In genomic region chr1:62906428-62906886, GRCh38 we compare ENCODE assay signal across 10 cellular contexts.
DNase-seq lines count a peak whose midpoint lies in the region; ATAC-seq, FAIRE-seq and TF ChIP-seq lines count a peak whose summit lies in the region.
"Had no signal": no experiment of that assay in that cellular context is flagged by ENCODE, and none has a peak within 500 bp of the region (broad histone marks: within the 10 kb centered on the region; RNA-seq: fewer than 3 reads in every experiment).

No MANE protein-coding gene starts in this region.

- H3K27ac Mint-ChIP-seq in stimulated activated memory B cell treated with anti-CD40 and anti-IgM and Interleukin-4, amounts not matched to agents 10 μg/mL and 1 μg/mL and 100 μg/mL, for 72 hours = no peak overlapping the region
- H3K27ac Mint-ChIP-seq: activated CD4-positive, alpha-beta memory T cell treated with anti-CD3 and anti-CD28 coated beads, Interleukin-2, amount 10 ng/mL, durations not matched to agents 7 days and 5 days had no signal

- H3K4me1 Mint-ChIP-seq in stimulated activated memory B cell treated with anti-CD40 and anti-IgM and Interleukin-4, amounts not matched to agents 10 μg/mL and 1 μg/mL and 100 μg/mL, for 72 hours = no peaks in the 10 kb centered on the region

- POLR2A ChIA-PET in A549 (lab: Yijun Ruan, JAX) = no interaction called here
- POLR2A ChIA-PET in PC-3 (lab: Charles Lee; ENCODE audit: unreplicated experiment) = interaction anchor here (0.6 kb wide), 1 partner anchor 32 kb away, joined by 3 read pairs; no protein-coding TSS in a partner anchor

- TF ChIP-seq POLR2A in A549 (IDR thresholded peaks at IDR 0.05; ENCODE audit: low read length) = no peak

- no peaks in the 10 kb centered on the region for H3K9me3 Mint-ChIP-seq in stimulated activated memory B cell treated with anti-CD40 and anti-IgM and Interleukin-4, amounts not matched to agents 10 μg/mL and 1 μg/mL and 100 μg/mL, for 72 hours
- H3K9me3 Mint-ChIP-seq: activated CD4-positive, alpha-beta memory T cell treated with anti-CD3 and anti-CD28 coated beads, Interleukin-2, amount 10 ng/mL, durations not matched to agents 7 days and 5 days had no signal

- 0 out of 3 replicates have a peak, but pooled peaks have one; percentile 8 for TF ChIP-seq CTCF in A549 (IDR thresholded peaks at IDR 0.05)
- TF ChIP-seq CTCF in PC-3 (conservative IDR thresholded peaks at IDR 0.05; ENCODE audit: low read depth, low read length) = peak; percentile 65
- TF ChIP-seq CTCF in fibroblast of the aortic adventitia (IDR thresholded peaks at IDR 0.05; ENCODE audit: insufficient read depth, low read length) = peak; percentile 47
- no peak for TF ChIP-seq CTCF in left lung (IDR thresholded peaks at IDR 0.05)

- H3K79me2 ChIP-seq in PC-3 (ENCODE audit: low read length) = no peaks in the 10 kb centered on the region
- H3K79me2 ChIP-seq: parathyroid adenoma had no signal

- TF ChIP-seq RAD21 in A549 (conservative IDR thresholded peaks at IDR 0.05 in 1 of 2, IDR thresholded peaks at IDR 0.05 in 1 of 2) = no peak

- 53% methylated on average over 9 of the region's 9 CpGs for WGBS in A549 (ENCODE audit: missing lambda C conversion rate)

- peak; percentile 2 to 11 for DNase-seq in A549 (ENCODE audit: low read depth in 1 of 2, low spot score in 1 of 2)
- DNase-seq in ELR (ENCODE audit: low read depth) = peak; percentile 32
- DNase-seq in PC-3 = peak; percentile 7
- DNase-seq in fibroblast of the aortic adventitia (ENCODE audit: low read depth) = peak; percentile 9
- no peak for DNase-seq in left lung
- no peak for DNase-seq in KG1 (lab: John Stamatoyannopoulos, UW)
- DNase-seq in NCI-H146 treated with DMSO at 0.1 percent for 48 hours (lab: John Stamatoyannopoulos, UW; ENCODE audit: unreplicated experiment) = no peak
- DNase-seq: activated CD4-positive, alpha-beta memory T cell treated with anti-CD3 and anti-CD28 coated beads, Interleukin-2, amount 10 ng/mL, durations not matched to agents 7 days and 5 days had no signal

- H3K9ac ChIP-seq in PC-3 (ENCODE audit: low read length) = no peak overlapping the region
- H3K9ac ChIP-seq: parathyroid adenoma had no signal

- no peak for FAIRE-seq in A549 (lab: Jason Lieb, UNC)

- no peaks in the 10 kb centered on the region for H4K20me1 ChIP-seq in PC-3 (ENCODE audit: low read length)

- no peaks in the 10 kb centered on the region for H3K27me3 Mint-ChIP-seq in stimulated activated memory B cell treated with anti-CD40 and anti-IgM and Interleukin-4, amounts not matched to agents 10 μg/mL and 1 μg/mL and 100 μg/mL, for 72 hours
- H3K27me3 Mint-ChIP-seq: activated CD4-positive, alpha-beta memory T cell treated with anti-CD3 and anti-CD28 coated beads, Interleukin-2, amount 10 ng/mL, durations not matched to agents 7 days and 5 days had no signal

- no peaks in the 10 kb centered on the region for H3K9me2 ChIP-seq in PC-3 (replicated peaks; ENCODE audit: low read length)

- BruUV-seq in PC-3 (replicated peaks; lab: Mats Ljungman, UMichigan) = no TSS peak

- no peaks in the 10 kb centered on the region for H3K4me1 ChIP-seq in A549
- H3K4me1 ChIP-seq in PC-3 (ENCODE audit: insufficient read depth, low read length) = no peaks in the 10 kb centered on the region
- no peaks in the 10 kb centered on the region for H3K4me1 ChIP-seq in left lung
- H3K4me1 ChIP-seq: parathyroid adenoma had no signal

- H3K4me3 Mint-ChIP-seq in stimulated activated memory B cell treated with anti-CD40 and anti-IgM and Interleukin-4, amounts not matched to agents 10 μg/mL and 1 μg/mL and 100 μg/mL, for 72 hours = no peak overlapping the region
- H3K4me3 Mint-ChIP-seq: activated CD4-positive, alpha-beta memory T cell treated with anti-CD3 and anti-CD28 coated beads, Interleukin-2, amount 10 ng/mL, durations not matched to agents 7 days and 5 days had no signal

- H2AFZ ChIP-seq in PC-3 (ENCODE audit: low read length) = no peak overlapping the region
- H2AFZ ChIP-seq: parathyroid adenoma had no signal

- no peaks in the 10 kb centered on the region for H3F3A ChIP-seq in PC-3 (ENCODE audit: low read length, unreplicated experiment)

- H3K27me3 ChIP-seq in PC-3 (ENCODE audit: low read length) (peaks cover 3% of the 10 kb centered on the region; the same call in 1 of the 2 replicates), left lung (no peaks in the 10 kb centered on the region)

- intact Hi-C loops in PC-3 (cut with micrococcal nuclease) = loop anchor here (5.0 kb wide), 1 partner anchor 64 kb away; no protein-coding TSS in a partner anchor
- intact Hi-C loops in left lung (cut with DNase I) = no loop called here

- no peak for TF ChIP-seq EP300 in A549 (IDR thresholded peaks at IDR 0.05)

- H3K36me3 ChIP-seq in PC-3 (ENCODE audit: low read depth, low read length) (no peaks in the 10 kb centered on the region), left lung (no peaks in the 10 kb centered on the region)

- H3K4me2 ChIP-seq in A549 (no peak overlapping the region), PC-3 (ENCODE audit: low read length) (no peak overlapping the region)

- H3K27ac ChIP-seq in A549 (no peak overlapping the region), PC-3 (ENCODE audit: low read length) (no peak overlapping the region), left lung (no peak overlapping the region)
- H3K27ac ChIP-seq: parathyroid adenoma had no signal

- H3K9me3 ChIP-seq in A549 = no peaks in the 10 kb centered on the region
- no peaks in the 10 kb centered on the region for H3K9me3 ChIP-seq in PC-3 (ENCODE audit: low read length)
- H3K9me3 ChIP-seq in left lung = no peaks in the 10 kb centered on the region

- CTCF ChIA-PET in A549 (lab: Yijun Ruan, JAX) (no interaction called here), PC-3 (lab: Charles Lee) (interaction anchor here (0.5 to 0.8 kb wide), 3 partner anchors 10 to 65 kb away, joined by 3 to 9 read pairs (median 4); no protein-coding TSS in a partner anchor)

- ATAC-seq in A549 (peak; percentile 8 to 66; a peak in 3 of 6 replicates), PC-3 (peak; percentile 24; the same call in 1 of the 2 replicates), left lung (no peak)
- ATAC-seq in stimulated activated memory B cell treated with anti-CD40 and anti-IgM and Interleukin-4, amounts not matched to agents 10 μg/mL and 1 μg/mL and 100 μg/mL, for 72 hours = no peak

- H3K4me3 ChIP-seq in A549 (no peak overlapping the region), PC-3 (ENCODE audit: low read length) (no peak overlapping the region), fibroblast of the aortic adventitia (ENCODE audit: low read depth, low read length) (no peak overlapping the region), left lung (no peak overlapping the region)

- H3K36me3 Mint-ChIP-seq in stimulated activated memory B cell treated with anti-CD40 and anti-IgM and Interleukin-4, amounts not matched to agents 10 μg/mL and 1 μg/mL and 100 μg/mL, for 72 hours = no peaks in the 10 kb centered on the region

TF ChIP-seq in A549, 52 proteins besides CTCF, POLR2A, EP300 and RAD21 (continues in another document):
- TF ChIP-seq KDM1A (IDR thresholded peaks at IDR 0.05; ENCODE audit: low read depth) (no peak), BCL3 (IDR thresholded peaks at IDR 0.05) (no peak), ESRRA (IDR thresholded peaks at IDR 0.05; ENCODE audit: borderline replicate concordance, low read length) (no peak), FOXS1 (CRISPR knock-in tag; IDR thresholded peaks at IDR 0.05) (no peak), MAX (IDR thresholded peaks at IDR 0.05) (no peak), REST (IDR thresholded peaks at IDR 0.05) (no peak), SREBF2 (IDR thresholded peaks at IDR 0.05) (no peak), ZFP36 (IDR thresholded peaks at IDR 0.05; ENCODE audit: borderline replicate concordance, partially characterized antibody) (no peak), POLR2AphosphoS2 (conservative IDR thresholded peaks at IDR 0.05; ENCODE audit: low read length) (no peak), HDAC2 (IDR thresholded peaks at IDR 0.05) (no peak), FOSL2 (IDR thresholded peaks at IDR 0.05) (no peak), FOSL2 (CRISPR knock-in tag; IDR thresholded peaks at IDR 0.05) (no peak), RNF2 (IDR thresholded peaks at IDR 0.05; ENCODE audit: borderline replicate concordance, low read depth) (no peak)

Comparison
In these comparisons a context has a peak if more than half of its experiments do, and no peak if none do; other contexts are left out.
1. ATAC-seq: peak in A549 (2 of 2) and PC-3 (single experiment); none in left lung (single experiment) and stimulated activated memory B cell treated with anti-CD40 and anti-IgM and Interleukin-4, amounts not matched to agents 10 μg/mL and 1 μg/mL and 100 μg/mL, for 72 hours (single experiment).
2. DNase-seq: peak in A549 (2 of 2), ELR (single experiment), PC-3 (single experiment) and fibroblast of the aortic adventitia (single experiment); none in left lung (0 of 2), KG1 (single experiment) and NCI-H146 treated with DMSO at 0.1 percent for 48 hours (single experiment).
3. CTCF ChIP-seq: peak in A549 (single experiment), PC-3 (single experiment) and fibroblast of the aortic adventitia (single experiment); none in left lung (0 of 2).